In the genomic region with DNA sequence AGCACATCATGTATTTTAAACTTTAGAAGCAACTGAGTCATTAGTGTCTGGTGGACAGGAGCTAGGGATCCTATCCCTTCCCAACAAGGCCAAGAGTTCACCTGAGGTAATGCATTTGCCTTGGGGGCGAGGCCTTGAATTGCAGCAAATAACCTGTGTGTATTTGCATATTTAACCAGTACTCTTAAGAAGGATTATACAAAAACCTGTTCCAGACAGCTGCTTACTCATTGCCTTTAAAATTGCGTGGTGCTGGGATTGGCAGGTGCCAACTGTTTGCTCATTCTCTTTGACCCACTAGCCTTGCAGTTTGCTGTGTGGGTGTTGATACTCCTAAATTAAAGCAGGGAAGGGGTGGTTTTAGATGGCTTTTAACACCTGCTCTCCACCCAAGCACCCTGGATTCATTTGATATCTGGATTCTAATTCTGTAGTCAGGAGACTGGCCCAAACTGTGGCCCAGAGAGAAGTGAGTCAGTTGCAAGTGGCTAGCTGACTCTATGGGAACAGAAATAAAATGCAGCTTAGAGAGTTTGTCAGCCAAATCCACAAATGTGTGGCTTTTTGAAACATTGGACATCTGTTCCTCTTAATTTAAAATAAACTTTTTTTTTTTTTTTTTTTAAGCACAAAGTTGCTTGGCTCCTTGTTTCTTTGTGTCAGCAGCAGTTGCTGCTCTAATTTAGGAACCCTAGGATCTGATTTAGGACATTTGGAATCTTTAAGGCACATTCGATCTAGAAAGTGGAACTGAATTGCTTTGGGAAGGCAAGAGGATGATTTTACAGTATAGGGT, we compare ENCODE assay signal across 1 cellular context.
TF ChIP-seq lines count a peak whose summit lies in the region.

No MANE protein-coding gene starts in this region.

TF ChIP-seq in HepG2, 621 proteins besides CTCF, POLR2A, EP300 and RAD21 (continued from another document and continues in another):
- peak; percentile 49 for TF ChIP-seq PAXIP1 (CRISPR knock-in tag; conservative IDR thresholded peaks at IDR 0.05)
- no peak for TF ChIP-seq SYNCRIP (IDR thresholded peaks at IDR 0.05; ENCODE audit: insufficient read depth, low read depth, low read length)
- TF ChIP-seq, protein P1, sequence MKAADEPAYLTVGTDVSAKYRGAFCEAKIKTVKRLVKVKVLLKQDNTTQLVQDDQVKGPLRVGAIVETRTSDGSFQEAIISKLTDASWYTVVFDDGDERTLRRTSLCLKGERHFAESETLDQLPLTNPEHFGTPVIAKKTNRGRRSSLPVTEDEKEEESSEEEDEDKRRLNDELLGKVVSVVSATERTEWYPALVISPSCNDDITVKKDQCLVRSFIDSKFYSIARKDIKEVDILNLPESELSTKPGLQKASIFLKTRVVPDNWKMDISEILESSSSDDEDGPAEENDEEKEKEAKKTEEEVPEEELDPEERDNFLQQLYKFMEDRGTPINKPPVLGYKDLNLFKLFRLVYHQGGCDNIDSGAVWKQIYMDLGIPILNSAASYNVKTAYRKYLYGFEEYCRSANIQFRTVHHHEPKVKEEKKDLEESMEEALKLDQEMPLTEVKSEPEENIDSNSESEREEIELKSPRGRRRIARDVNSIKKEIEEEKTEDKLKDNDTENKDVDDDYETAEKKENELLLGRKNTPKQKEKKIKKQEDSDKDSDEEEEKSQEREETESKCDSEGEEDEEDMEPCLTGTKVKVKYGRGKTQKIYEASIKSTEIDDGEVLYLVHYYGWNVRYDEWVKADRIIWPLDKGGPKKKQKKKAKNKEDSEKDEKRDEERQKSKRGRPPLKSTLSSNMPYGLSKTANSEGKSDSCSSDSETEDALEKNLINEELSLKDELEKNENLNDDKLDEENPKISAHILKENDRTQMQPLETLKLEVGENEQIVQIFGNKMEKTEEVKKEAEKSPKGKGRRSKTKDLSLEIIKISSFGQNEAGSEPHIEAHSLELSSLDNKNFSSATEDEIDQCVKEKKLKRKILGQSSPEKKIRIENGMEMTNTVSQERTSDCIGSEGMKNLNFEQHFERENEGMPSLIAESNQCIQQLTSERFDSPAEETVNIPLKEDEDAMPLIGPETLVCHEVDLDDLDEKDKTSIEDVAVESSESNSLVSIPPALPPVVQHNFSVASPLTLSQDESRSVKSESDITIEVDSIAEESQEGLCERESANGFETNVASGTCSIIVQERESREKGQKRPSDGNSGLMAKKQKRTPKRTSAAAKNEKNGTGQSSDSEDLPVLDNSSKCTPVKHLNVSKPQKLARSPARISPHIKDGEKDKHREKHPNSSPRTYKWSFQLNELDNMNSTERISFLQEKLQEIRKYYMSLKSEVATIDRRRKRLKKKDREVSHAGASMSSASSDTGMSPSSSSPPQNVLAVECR (CRISPR knock-in tag; IDR thresholded peaks at IDR 0.05; ENCODE audit: borderline replicate concordance), result no peak
- TF ChIP-seq, protein P2, sequence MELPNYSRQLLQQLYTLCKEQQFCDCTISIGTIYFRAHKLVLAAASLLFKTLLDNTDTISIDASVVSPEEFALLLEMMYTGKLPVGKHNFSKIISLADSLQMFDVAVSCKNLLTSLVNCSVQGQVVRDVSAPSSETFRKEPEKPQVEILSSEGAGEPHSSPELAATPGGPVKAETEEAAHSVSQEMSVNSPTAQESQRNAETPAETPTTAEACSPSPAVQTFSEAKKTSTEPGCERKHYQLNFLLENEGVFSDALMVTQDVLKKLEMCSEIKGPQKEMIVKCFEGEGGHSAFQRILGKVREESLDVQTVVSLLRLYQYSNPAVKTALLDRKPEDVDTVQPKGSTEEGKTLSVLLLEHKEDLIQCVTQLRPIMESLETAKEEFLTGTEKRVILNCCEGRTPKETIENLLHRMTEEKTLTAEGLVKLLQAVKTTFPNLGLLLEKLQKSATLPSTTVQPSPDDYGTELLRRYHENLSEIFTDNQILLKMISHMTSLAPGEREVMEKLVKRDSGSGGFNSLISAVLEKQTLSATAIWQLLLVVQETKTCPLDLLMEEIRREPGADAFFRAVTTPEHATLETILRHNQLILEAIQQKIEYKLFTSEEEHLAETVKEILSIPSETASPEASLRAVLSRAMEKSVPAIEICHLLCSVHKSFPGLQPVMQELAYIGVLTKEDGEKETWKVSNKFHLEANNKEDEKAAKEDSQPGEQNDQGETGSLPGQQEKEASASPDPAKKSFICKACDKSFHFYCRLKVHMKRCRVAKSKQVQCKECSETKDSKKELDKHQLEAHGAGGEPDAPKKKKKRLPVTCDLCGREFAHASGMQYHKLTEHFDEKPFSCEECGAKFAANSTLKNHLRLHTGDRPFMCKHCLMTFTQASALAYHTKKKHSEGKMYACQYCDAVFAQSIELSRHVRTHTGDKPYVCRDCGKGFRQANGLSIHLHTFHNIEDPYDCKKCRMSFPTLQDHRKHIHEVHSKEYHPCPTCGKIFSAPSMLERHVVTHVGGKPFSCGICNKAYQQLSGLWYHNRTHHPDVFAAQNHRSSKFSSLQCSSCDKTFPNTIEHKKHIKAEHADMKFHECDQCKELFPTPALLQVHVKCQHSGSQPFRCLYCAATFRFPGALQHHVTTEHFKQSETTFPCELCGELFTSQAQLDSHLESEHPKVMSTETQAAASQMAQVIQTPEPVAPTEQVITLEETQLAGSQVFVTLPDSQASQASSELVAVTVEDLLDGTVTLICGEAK (IDR thresholded peaks at IDR 0.05), result no peak
- TF ChIP-seq, protein P2 (CRISPR knock-in tag; IDR thresholded peaks at IDR 0.05), result no peak
- TF ChIP-seq CCDC6 (CRISPR knock-in tag; IDR thresholded peaks at IDR 0.05), result no peak
- no peak for TF ChIP-seq KAT7 (CRISPR knock-in tag; IDR thresholded peaks at IDR 0.05; ENCODE audit: borderline replicate concordance)
- TF ChIP-seq MXD3 (CRISPR knock-in tag; IDR thresholded peaks at IDR 0.05), result no peak
- TF ChIP-seq, protein P3, sequence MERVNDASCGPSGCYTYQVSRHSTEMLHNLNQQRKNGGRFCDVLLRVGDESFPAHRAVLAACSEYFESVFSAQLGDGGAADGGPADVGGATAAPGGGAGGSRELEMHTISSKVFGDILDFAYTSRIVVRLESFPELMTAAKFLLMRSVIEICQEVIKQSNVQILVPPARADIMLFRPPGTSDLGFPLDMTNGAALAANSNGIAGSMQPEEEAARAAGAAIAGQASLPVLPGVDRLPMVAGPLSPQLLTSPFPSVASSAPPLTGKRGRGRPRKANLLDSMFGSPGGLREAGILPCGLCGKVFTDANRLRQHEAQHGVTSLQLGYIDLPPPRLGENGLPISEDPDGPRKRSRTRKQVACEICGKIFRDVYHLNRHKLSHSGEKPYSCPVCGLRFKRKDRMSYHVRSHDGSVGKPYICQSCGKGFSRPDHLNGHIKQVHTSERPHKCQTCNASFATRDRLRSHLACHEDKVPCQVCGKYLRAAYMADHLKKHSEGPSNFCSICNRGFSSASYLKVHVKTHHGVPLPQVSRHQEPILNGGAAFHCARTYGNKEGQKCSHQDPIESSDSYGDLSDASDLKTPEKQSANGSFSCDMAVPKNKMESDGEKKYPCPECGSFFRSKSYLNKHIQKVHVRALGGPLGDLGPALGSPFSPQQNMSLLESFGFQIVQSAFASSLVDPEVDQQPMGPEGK (CRISPR knock-in tag; IDR thresholded peaks at IDR 0.05), result peak; percentile 61
- TF ChIP-seq HNRNPL (IDR thresholded peaks at IDR 0.05; ENCODE audit: low read depth, low read length), result no peak
- TF ChIP-seq KDM5A (IDR thresholded peaks at IDR 0.05; ENCODE audit: borderline replicate concordance, low read length), result peak; percentile 8; the same call in 1 of the 2 replicates
- TF ChIP-seq GATAD1 (CRISPR knock-in tag; IDR thresholded peaks at IDR 0.05), result no peak
- no peak for TF ChIP-seq CREB3 (CRISPR knock-in tag; IDR thresholded peaks at IDR 0.05)
- TF ChIP-seq SOX6 (IDR thresholded peaks at IDR 0.05), result no peak
- no peak for TF ChIP-seq SOX6 (CRISPR knock-in tag; IDR thresholded peaks at IDR 0.05)
- no peak for TF ChIP-seq ZSCAN25 (CRISPR knock-in tag; IDR thresholded peaks at IDR 0.05)
- TF ChIP-seq ZNF230 (CRISPR knock-in tag; IDR thresholded peaks at IDR 0.05), result no peak
- no peak for TF ChIP-seq TP53 (CRISPR knock-in tag; conservative IDR thresholded peaks at IDR 0.05)
- 0 out of 2 replicates have a peak, but pooled peaks have one; percentile 6 for TF ChIP-seq MXD4 (CRISPR knock-in tag; IDR thresholded peaks at IDR 0.05)
- TF ChIP-seq, protein P4, sequence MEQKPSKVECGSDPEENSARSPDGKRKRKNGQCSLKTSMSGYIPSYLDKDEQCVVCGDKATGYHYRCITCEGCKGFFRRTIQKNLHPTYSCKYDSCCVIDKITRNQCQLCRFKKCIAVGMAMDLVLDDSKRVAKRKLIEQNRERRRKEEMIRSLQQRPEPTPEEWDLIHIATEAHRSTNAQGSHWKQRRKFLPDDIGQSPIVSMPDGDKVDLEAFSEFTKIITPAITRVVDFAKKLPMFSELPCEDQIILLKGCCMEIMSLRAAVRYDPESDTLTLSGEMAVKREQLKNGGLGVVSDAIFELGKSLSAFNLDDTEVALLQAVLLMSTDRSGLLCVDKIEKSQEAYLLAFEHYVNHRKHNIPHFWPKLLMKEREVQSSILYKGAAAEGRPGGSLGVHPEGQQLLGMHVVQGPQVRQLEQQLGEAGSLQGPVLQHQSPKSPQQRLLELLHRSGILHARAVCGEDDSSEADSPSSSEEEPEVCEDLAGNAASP (CRISPR knock-in tag; IDR thresholded peaks at IDR 0.05; ENCODE audit: borderline replicate concordance), result peak; percentile 99
- TF ChIP-seq, protein P5, sequence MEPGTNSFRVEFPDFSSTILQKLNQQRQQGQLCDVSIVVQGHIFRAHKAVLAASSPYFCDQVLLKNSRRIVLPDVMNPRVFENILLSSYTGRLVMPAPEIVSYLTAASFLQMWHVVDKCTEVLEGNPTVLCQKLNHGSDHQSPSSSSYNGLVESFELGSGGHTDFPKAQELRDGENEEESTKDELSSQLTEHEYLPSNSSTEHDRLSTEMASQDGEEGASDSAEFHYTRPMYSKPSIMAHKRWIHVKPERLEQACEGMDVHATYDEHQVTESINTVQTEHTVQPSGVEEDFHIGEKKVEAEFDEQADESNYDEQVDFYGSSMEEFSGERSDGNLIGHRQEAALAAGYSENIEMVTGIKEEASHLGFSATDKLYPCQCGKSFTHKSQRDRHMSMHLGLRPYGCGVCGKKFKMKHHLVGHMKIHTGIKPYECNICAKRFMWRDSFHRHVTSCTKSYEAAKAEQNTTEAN (CRISPR knock-in tag; conservative IDR thresholded peaks at IDR 0.05), result peak; percentile 26; the same call in 1 of the 2 replicates
- TF ChIP-seq, protein P6, sequence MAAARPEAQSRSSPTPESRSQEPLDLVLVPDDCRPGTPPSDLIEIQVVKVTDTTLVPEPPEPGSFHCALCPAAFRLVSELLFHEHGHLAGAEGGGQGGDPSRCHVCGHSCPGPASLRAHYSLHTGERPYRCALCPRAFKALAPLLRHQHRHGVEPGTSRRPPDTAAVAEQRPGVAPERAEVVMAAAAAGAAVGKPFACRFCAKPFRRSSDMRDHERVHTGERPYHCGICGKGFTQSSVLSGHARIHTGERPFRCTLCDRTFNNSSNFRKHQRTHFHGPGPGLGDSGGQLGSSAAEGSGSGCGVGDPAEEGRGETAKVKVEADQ (CRISPR knock-in tag; IDR thresholded peaks at IDR 0.05; ENCODE audit: borderline replicate concordance), result no peak
- TF ChIP-seq MXI1 (IDR thresholded peaks at IDR 0.05; ENCODE audit: borderline replicate concordance, low read depth, low read length), result no peak
